ENCODE assay signal across 10 cellular contexts in genomic region chr7:130982160-130982638, GRCh38.
A peak's percentile ranks its signal among the peaks of the same experiment; 100 is the strongest.
DNase-seq lines count a peak whose midpoint lies in the region; ATAC-seq and TF ChIP-seq lines count a peak whose summit lies in the region.
"Had no signal": no experiment of that assay in that cellular context is flagged by ENCODE, and none has a peak within 500 bp of the region (broad histone marks: within the 10 kb centered on the region; RNA-seq: fewer than 3 reads in every experiment).

No MANE protein-coding gene starts in this region.

- no peak overlapping the region for H3K4me3 Mint-ChIP-seq in stimulated activated memory B cell treated with anti-CD40 and anti-IgM and Interleukin-4, amounts not matched to agents 10 μg/mL and 1 μg/mL and 100 μg/mL, for 72 hours

- H3K36me3 Mint-ChIP-seq in stimulated activated memory B cell treated with anti-CD40 and anti-IgM and Interleukin-4, amounts not matched to agents 10 μg/mL and 1 μg/mL and 100 μg/mL, for 72 hours, result peaks cover 28% of the 10 kb centered on the region

- H3K9me3 ChIP-seq in right atrium auricular region, result no peaks in the 10 kb centered on the region
- H3K9me3 ChIP-seq: SJCRH30 had no signal

- H3K4me3 ChIP-seq in NB4 (ENCODE audit: low read depth, low read length) (no peak overlapping the region), right atrium auricular region (no peak overlapping the region)
- H3K4me3 ChIP-seq: SJCRH30, skin epidermis had no signal

- peak overlapping the region; percentile 25; the same call in 1 of the 2 replicates for H3K27ac ChIP-seq in VCaP
- H3K27ac ChIP-seq in right atrium auricular region, result peak overlapping the region in 1 of 2 donors; percentile 6
- H3K27ac ChIP-seq: SJCRH30 had no signal

- H3K9me3 Mint-ChIP-seq in stimulated activated memory B cell treated with anti-CD40 and anti-IgM and Interleukin-4, amounts not matched to agents 10 μg/mL and 1 μg/mL and 100 μg/mL, for 72 hours, result no peaks in the 10 kb centered on the region

- no peak overlapping the region for H3K27ac Mint-ChIP-seq in stimulated activated memory B cell treated with anti-CD40 and anti-IgM and Interleukin-4, amounts not matched to agents 10 μg/mL and 1 μg/mL and 100 μg/mL, for 72 hours

- H3K27me3 Mint-ChIP-seq in stimulated activated memory B cell treated with anti-CD40 and anti-IgM and Interleukin-4, amounts not matched to agents 10 μg/mL and 1 μg/mL and 100 μg/mL, for 72 hours, result no peaks in the 10 kb centered on the region

- peaks cover 32% of the 10 kb centered on the region for H3K4me1 Mint-ChIP-seq in stimulated activated memory B cell treated with anti-CD40 and anti-IgM and Interleukin-4, amounts not matched to agents 10 μg/mL and 1 μg/mL and 100 μg/mL, for 72 hours

- DNase-seq in COR-L47 (lab: John Stamatoyannopoulos, UW) (peak; percentile 6), NB4 (ENCODE audit: low read depth) (peak; percentile 61), right atrium auricular region (ENCODE audit: low spot score) (no peak), activated T-cell treated with anti-CD3 and anti-CD28 coated beads for 4 hours (no peak), putamen (ENCODE audit: low spot score) (no peak)

- ATAC-seq in GM19351 (IDR thresholded peaks at IDR 0.05; ENCODE audit: unreplicated experiment), result peak; percentile 70
- peak; percentile 55 for ATAC-seq in stimulated activated memory B cell treated with anti-CD40 and anti-IgM and Interleukin-4, amounts not matched to agents 10 μg/mL and 1 μg/mL and 100 μg/mL, for 72 hours

- no peak for TF ChIP-seq POLR2A in NB4 (IDR thresholded peaks at IDR 0.05; ENCODE audit: extremely low read depth, insufficient read length)

- peaks cover 0 to 70% of the 10 kb centered on the region in 2 donors for H3K4me1 ChIP-seq in right atrium auricular region
- H3K4me1 ChIP-seq: SJCRH30 had no signal

- no peaks in the 10 kb centered on the region for H3K36me3 ChIP-seq in right atrium auricular region
- H3K36me3 ChIP-seq: SJCRH30 had no signal

- H3K27me3 ChIP-seq in right atrium auricular region, result no peaks in the 10 kb centered on the region
- H3K27me3 ChIP-seq: SJCRH30 had no signal

- peak; percentile 82 for TF ChIP-seq CTCF in NB4 (IDR thresholded peaks at IDR 0.05; ENCODE audit: low read depth, low read length)
- peak; percentile 95 for TF ChIP-seq CTCF in VCaP (conservative IDR thresholded peaks at IDR 0.05)
- TF ChIP-seq CTCF in right atrium auricular region (IDR thresholded peaks at IDR 0.05), result peak; percentile 52 to 66

Comparison
In these comparisons a context has a peak if more than half of its experiments do, and no peak if none do; other contexts are left out.
1. DNase-seq: peak in COR-L47 (single experiment) and NB4 (single experiment); none in right atrium auricular region (single experiment), activated T-cell treated with anti-CD3 and anti-CD28 coated beads for 4 hours (single experiment) and putamen (single experiment).
2. Peak in every context shown above with its lines, with median percentiles within 50 percentile points of each other: CTCF ChIP-seq.